8 cellular contexts compared by ENCODE assay signal in genomic region chr17:63961355-63962207, GRCh38. TPM values are rescaled to one million over a fixed set of nuclear protein-coding genes. Genes with fewer than 3 reads are reported as not detected.
DNase-seq lines count a peak whose midpoint lies in the region; ATAC-seq and TF ChIP-seq lines count a peak whose summit lies in the region.

No MANE protein-coding gene starts in this region.

- no peak for ATAC-seq in GM19463 (IDR thresholded peaks at IDR 0.05; ENCODE audit: unreplicated experiment)
- no peak for ATAC-seq in GM18868 (IDR thresholded peaks at IDR 0.05; ENCODE audit: unreplicated experiment)

- 13 to 19% (median 15%) methylated on average over 35 to 36 of the region's 36 CpGs for WGBS in ovary, 3 donors

- H3K27ac ChIP-seq in ovary, result no peak overlapping the region

- CTCF ChIA-PET in activated CD4-positive, alpha-beta memory T cell treated with anti-CD3 and anti-CD28 coated beads, Interleukin-2, amount 10 ng/mL, durations not matched to agents 7 days and 5 days (lab: Charles Lee), result interaction anchor here (0.6 to 2.3 kb wide), 4 partner anchors 15 to 113 kb away, joined by 3 to 7 read pairs (median 6); partner anchors contain the start of gene CD79B

- no peaks in the 10 kb centered on the region for H3K36me3 Mint-ChIP-seq in activated CD4-positive, alpha-beta memory T cell treated with anti-CD3 and anti-CD28 coated beads, Interleukin-2, amount 10 ng/mL, durations not matched to agents 7 days and 5 days (ENCODE audit: low read depth)

- POLR2A ChIA-PET in activated CD4-positive, alpha-beta memory T cell treated with anti-CD3 and anti-CD28 coated beads, Interleukin-2, amount 10 ng/mL, durations not matched to agents 7 days and 5 days (lab: Charles Lee), result interaction anchor here (0.8 to 1.0 kb wide), 2 partner anchors 15 to 59 kb away, joined by 3 to 4 read pairs; partner anchors contain the start of gene ICAM2

- DNase-seq in GM06990 (ENCODE audit: extremely low read depth, insufficient read length) (peak; percentile 79), NCI-H146 treated with DMSO at 0.1 percent for 48 hours (lab: John Stamatoyannopoulos, UW; ENCODE audit: unreplicated experiment) (peak; percentile 38), fibroblast of villous mesenchyme (ENCODE audit: low read depth) (peak; percentile 68), ovary (peak; percentile 66 to 85 (median 78)), D341Med (ENCODE audit: low spot score) (no peak)
- DNase-seq in activated CD4-positive, alpha-beta memory T cell treated with anti-CD3 and anti-CD28 coated beads, Interleukin-2, amount 10 ng/mL, durations not matched to agents 7 days and 5 days, result peak; percentile 52

- no peaks in the 10 kb centered on the region for H3K9me3 Mint-ChIP-seq in activated CD4-positive, alpha-beta memory T cell treated with anti-CD3 and anti-CD28 coated beads, Interleukin-2, amount 10 ng/mL, durations not matched to agents 7 days and 5 days

- no peak overlapping the region for H3K27ac Mint-ChIP-seq in activated CD4-positive, alpha-beta memory T cell treated with anti-CD3 and anti-CD28 coated beads, Interleukin-2, amount 10 ng/mL, durations not matched to agents 7 days and 5 days

- H3K27me3 ChIP-seq in GM06990 (replicated peaks; ENCODE audit: control insufficient read depth, insufficient read depth, low read length) (no peaks in the 10 kb centered on the region), ovary (no peaks in the 10 kb centered on the region)

- no peak overlapping the region for H3K4me3 Mint-ChIP-seq in activated CD4-positive, alpha-beta memory T cell treated with anti-CD3 and anti-CD28 coated beads, Interleukin-2, amount 10 ng/mL, durations not matched to agents 7 days and 5 days

- no peaks in the 10 kb centered on the region for H3K36me3 ChIP-seq in GM06990 (ENCODE audit: control insufficient read depth, insufficient read depth, low read length)
- no peaks in the 10 kb centered on the region for H3K36me3 ChIP-seq in ovary

- H3K4me1 ChIP-seq in ovary (ENCODE audit: insufficient read depth), result peaks cover 13% of the 10 kb centered on the region

- TF ChIP-seq POLR2A in ovary (IDR thresholded peaks at IDR 0.05), result no peak

- H3K4me1 Mint-ChIP-seq in activated CD4-positive, alpha-beta memory T cell treated with anti-CD3 and anti-CD28 coated beads, Interleukin-2, amount 10 ng/mL, durations not matched to agents 7 days and 5 days, result peaks cover 6% of the 10 kb centered on the region

- H3K4me3 ChIP-seq in GM06990 (replicated peaks; ENCODE audit: low read depth, low read length) (no peak overlapping the region), fibroblast of villous mesenchyme (ENCODE audit: low read depth, low read length) (peak overlapping the region; percentile 12), ovary (no peak overlapping the region)

- intact Hi-C loops in ovary (cut with DNase I), result no loop called here

- TF ChIP-seq CTCF in GM06990 (IDR thresholded peaks at IDR 0.05; ENCODE audit: insufficient read depth, low read length, poor library complexity, severe bottlenecking), result no peak
- TF ChIP-seq CTCF in fibroblast of villous mesenchyme (IDR thresholded peaks at IDR 0.05; ENCODE audit: insufficient read depth, low read depth, low read length), result no peak
- TF ChIP-seq CTCF in ovary (IDR thresholded peaks at IDR 0.05), result no peak

- peaks cover 5% of the 10 kb centered on the region for H3K27me3 Mint-ChIP-seq in activated CD4-positive, alpha-beta memory T cell treated with anti-CD3 and anti-CD28 coated beads, Interleukin-2, amount 10 ng/mL, durations not matched to agents 7 days and 5 days

- no peaks in the 10 kb centered on the region for H3K9me3 ChIP-seq in ovary

- TF ChIP-seq EP300 in ovary (IDR thresholded peaks at IDR 0.05), result no peak

RNA-seq across cellular contexts. Expression of gene SCN4A, which starts 11.1 kb away (rescaled TPM):
- under 1 TPM; 0.08 to 0.13 TPM for total RNA-seq in activated CD4-positive, alpha-beta memory T cell treated with anti-CD3 and anti-CD28 coated beads, Interleukin-2, amount 10 ng/mL, durations not matched to agents 7 days and 5 days
- total RNA-seq in fibroblast of villous mesenchyme, result under 0.01 TPM in 1 of 2 replicates, not detected in the other
- 1 to 10 TPM in 1 of 7 donors, under 1 TPM in 5, not detected in 1; 0.27 to 2.5 (median 0.60) TPM for total RNA-seq in ovary
- polyA plus RNA-seq in ovary, result under 1 TPM; 0.67 to 0.75 TPM

RNA-seq across cellular contexts. Expression of gene CD79B, which starts 29.4 kb away (rescaled TPM):
- total RNA-seq in activated CD4-positive, alpha-beta memory T cell treated with anti-CD3 and anti-CD28 coated beads, Interleukin-2, amount 10 ng/mL, durations not matched to agents 7 days and 5 days, result 10 to 100 TPM; 48.6 to 50.2 TPM
- total RNA-seq in fibroblast of villous mesenchyme, result not detected in 2 replicates
- total RNA-seq in ovary, result 1 to 10 TPM in 3 of 7 donors, under 1 TPM in 4; 0.48 to 2.0 (median 0.92) TPM
- 1 to 10 TPM in 1 of 2 donors, under 1 TPM in 1; 0.77 to 2.0 TPM for polyA plus RNA-seq in ovary

RNA-seq across cellular contexts. Expression of gene PRR29, which starts 36.6 kb away (rescaled TPM):
- total RNA-seq in activated CD4-positive, alpha-beta memory T cell treated with anti-CD3 and anti-CD28 coated beads, Interleukin-2, amount 10 ng/mL, durations not matched to agents 7 days and 5 days, result 10 to 100 TPM; 12.0 to 15.1 TPM
- total RNA-seq in fibroblast of villous mesenchyme (under 0.01 TPM in 2 replicates), ovary (10 to 100 TPM in 1 of 7 donors, 1 to 10 TPM in 4, under 1 TPM in 1, not detected in 1; 0.20 to 58.5 (median 2.1) TPM)
- under 1 TPM; 0.05 to 0.45 TPM for polyA plus RNA-seq in ovary

RNA-seq across cellular contexts. Expression of gene GH1, which starts 42.9 kb away (rescaled TPM):
- total RNA-seq in activated CD4-positive, alpha-beta memory T cell treated with anti-CD3 and anti-CD28 coated beads, Interleukin-2, amount 10 ng/mL, durations not matched to agents 7 days and 5 days, result not detected
- total RNA-seq in fibroblast of villous mesenchyme (not detected in 2 replicates), ovary (not detected)
- polyA plus RNA-seq in ovary, result not detected

RNA-seq across cellular contexts. Expression of gene CSHL1, which starts 50.5 kb away (rescaled TPM):
- not detected for total RNA-seq in activated CD4-positive, alpha-beta memory T cell treated with anti-CD3 and anti-CD28 coated beads, Interleukin-2, amount 10 ng/mL, durations not matched to agents 7 days and 5 days
- not detected in 2 replicates for total RNA-seq in fibroblast of villous mesenchyme
- total RNA-seq in ovary, result not detected
- polyA plus RNA-seq in ovary, result not detected

Comparison
In these comparisons a context has a peak if more than half of its experiments do, and no peak if none do; other contexts are left out.
1. RNA of gene CD79B, which starts 29.4 kb away (total RNA-seq): 48.6 to 50.2 TPM in activated CD4-positive, alpha-beta memory T cell treated with anti-CD3 and anti-CD28 coated beads, Interleukin-2, amount 10 ng/mL, durations not matched to agents 7 days and 5 days; 0.48 to 2.0 TPM in ovary and not detected in fibroblast of villous mesenchyme; every median in the first group is over 10 times any median in the second.